Comparison of ENCODE assay signal across 10 cellular contexts in genomic region chr5:74056789-74057164, GRCh38.
DNase-seq lines count a peak whose midpoint lies in the region; ATAC-seq and TF ChIP-seq lines count a peak whose summit lies in the region.
"Had no signal": no experiment of that assay in that cellular context is flagged by ENCODE, and none has a peak within 500 bp of the region (broad histone marks: within the 10 kb centered on the region; RNA-seq: fewer than 3 reads in every experiment).

No MANE protein-coding gene starts in this region.

- POLR2A ChIA-PET in RWPE1 (lab: Yijun Ruan, JAX; ENCODE audit: low non-redundant PET): no interaction called here

- no peak overlapping the region for H3K27ac ChIP-seq in RWPE1

- intact Hi-C loops in sciatic nerve (cut with DNase I): no loop called here

- H3K36me3 ChIP-seq in H7 (replicated peaks; ENCODE audit: control insufficient read depth, insufficient read depth, low read length): no peaks in the 10 kb centered on the region

- ATAC-seq in sciatic nerve (peak; percentile 23), HG03457 (IDR thresholded peaks at IDR 0.05; ENCODE audit: unreplicated experiment) (no peak)
- ATAC-seq: K562 had no signal

- H3K4me3 ChIP-seq in H7 (ENCODE audit: insufficient read depth, low read depth, low read length) (no peak overlapping the region), foreskin fibroblast (ENCODE audit: low read depth in 1 of 2, low read length in 2 of 2) (no peak overlapping the region)
- H3K4me3 ChIP-seq: K562 had no signal

- CTCF ChIA-PET in RWPE1 (lab: Yijun Ruan, JAX): interaction anchor here (0.6 to 1.3 kb wide), 5 partner anchors 13 to 229 kb away, joined by 3 to 5 read pairs (median 3); no protein-coding TSS in a partner anchor

- TF ChIP-seq CTCF in RWPE1 (conservative IDR thresholded peaks at IDR 0.05; ENCODE audit: low read depth) (peak; percentile 49), foreskin fibroblast (IDR thresholded peaks at IDR 0.05; ENCODE audit: low read depth, low read length) (peak; percentile 53)

- DNase-seq in H7: peak; percentile 10
- peak; percentile 41 for DNase-seq in RWPE1 (ENCODE audit: low spot score)
- peak in 1 of 2 donors; percentile 45 for DNase-seq in foreskin fibroblast
- no peak for DNase-seq in sciatic nerve (ENCODE audit: low spot score)
- DNase-seq in stimulated activated CD4-positive, alpha-beta T cell treated with anti-CD3 and anti-CD28 coated beads, Interleukin-4, amount 100 ng/mL, for 24 hours: no peak
- no peak for DNase-seq in CD1c-positive myeloid dendritic cell (ENCODE audit: extremely low spot score)
- no peak for DNase-seq in effector CD4-positive, alpha-beta T cell
- DNase-seq: stimulated activated CD4-positive, alpha-beta T cell treated with anti-CD3 and anti-CD28 coated beads, Interleukin-4, amount 100 ng/mL, for 4 hours had no signal

- H3K27me3 ChIP-seq in H7 (ENCODE audit: control insufficient read depth, insufficient read depth, low read length): no peaks in the 10 kb centered on the region

Comparison
In these comparisons a context has a peak if more than half of its experiments do, and no peak if none do; other contexts are left out.
1. DNase-seq: peak in H7 (single experiment) and RWPE1 (single experiment); none in sciatic nerve (single experiment), stimulated activated CD4-positive, alpha-beta T cell treated with anti-CD3 and anti-CD28 coated beads, Interleukin-4, amount 100 ng/mL, for 24 hours (single experiment), CD1c-positive myeloid dendritic cell (single experiment) and effector CD4-positive, alpha-beta T cell (single experiment).